In genomic region chr1:229730573-229730972, GRCh38 we compare ENCODE assay signal across 22 cellular contexts.
"Had no signal": no experiment of that assay in that cellular context is flagged by ENCODE, and none has a peak within 500 bp of the region (broad histone marks: within the 10 kb centered on the region; RNA-seq: fewer than 3 reads in every experiment).

No MANE protein-coding gene starts in this region.

- H3K9me3 Mint-ChIP-seq: activated B cell treated with CpG ODN at 0.5 μM for 24 hours; activated CD4-positive, alpha-beta memory T cell treated with anti-CD3 and anti-CD28 coated beads for 36 hours; activated CD4-positive, alpha-beta T cell treated with anti-CD3 and anti-CD28 coated beads, Interleukin-2, amount 10 ng/mL, durations not matched to agents 7 days and 5 days; central memory CD8-positive, alpha-beta T cell; T-helper 1 cell treated with Interleukin-12 subunit alpha and Interleukin-12 subunit beta and Interleukin-4 antibody, amounts not matched to agents 30 μg/mL and 1 μg/mL, for 36 hours had no signal

- H2AFZ ChIP-seq: PC-9 had no signal

- FAIRE-seq: astrocyte had no signal

- H3K4me3 ChIP-seq: PC-9 had no signal

- H3K4me2 ChIP-seq: PC-9 had no signal

- H3K27me3 Mint-ChIP-seq: activated B cell treated with CpG ODN at 0.5 μM for 24 hours had no signal

- H3K4me1 Mint-ChIP-seq: activated B cell treated with CpG ODN at 0.5 μM for 24 hours; activated CD4-positive, alpha-beta T cell treated with anti-CD3 and anti-CD28 coated beads, Interleukin-2, amount 10 ng/mL, durations not matched to agents 7 days and 5 days; activated naive CD8-positive, alpha-beta T cell treated with anti-CD3 and anti-CD28 coated beads, Interleukin-2, amount 50 U/mL, for 24 hours; central memory CD8-positive, alpha-beta T cell had no signal

- H3K27ac Mint-ChIP-seq: activated B cell treated with CpG ODN at 0.5 μM for 24 hours; activated CD4-positive, alpha-beta memory T cell treated with anti-CD3 and anti-CD28 coated beads for 36 hours; activated CD4-positive, alpha-beta T cell treated with anti-CD3 and anti-CD28 coated beads, Interleukin-2, amount 10 ng/mL, durations not matched to agents 7 days and 5 days; activated naive CD4-positive, alpha-beta T cell treated with anti-CD3 and anti-CD28 coated beads, Interleukin-2, amount 50 U/mL, for 72 hours; activated naive CD8-positive, alpha-beta T cell treated with anti-CD3 and anti-CD28 coated beads, Interleukin-2, amount 50 U/mL, for 24 hours; T-helper 1 cell treated with Interleukin-12 subunit alpha and Interleukin-12 subunit beta and Interleukin-4 antibody, amounts not matched to agents 30 μg/mL and 1 μg/mL, for 36 hours had no signal

- H3K36me3 Mint-ChIP-seq: activated CD4-positive, alpha-beta memory T cell treated with anti-CD3 and anti-CD28 coated beads for 36 hours; brain had no signal

- ATAC-seq: activated naive CD4-positive, alpha-beta T cell treated with anti-CD3 and anti-CD28 coated beads, Interleukin-2, amount 50 U/mL, for 72 hours; activated naive CD8-positive, alpha-beta T cell treated with anti-CD3 and anti-CD28 coated beads, Interleukin-2, amount 50 U/mL, for 24 hours; activated T-cell treated with anti-CD3 and anti-CD28 coated beads, Interleukin-2, amount 50 U/mL, for 4 hours had no signal

- H3K4me3 Mint-ChIP-seq: activated B cell treated with CpG ODN at 0.5 μM for 24 hours; activated CD4-positive, alpha-beta memory T cell treated with anti-CD3 and anti-CD28 coated beads for 36 hours; activated CD4-positive, alpha-beta T cell treated with anti-CD3 and anti-CD28 coated beads, Interleukin-2, amount 10 ng/mL, durations not matched to agents 7 days and 5 days; activated naive CD8-positive, alpha-beta T cell treated with anti-CD3 and anti-CD28 coated beads, Interleukin-2, amount 50 U/mL, for 24 hours; activated T-cell treated with anti-CD3 and anti-CD28 coated beads, Interleukin-2, amount 50 U/mL, for 4 hours; brain; central memory CD8-positive, alpha-beta T cell; T-helper 1 cell treated with Interleukin-12 subunit alpha and Interleukin-12 subunit beta and Interleukin-4 antibody, amounts not matched to agents 30 μg/mL and 1 μg/mL, for 36 hours had no signal

- DNase-seq: activated B cell treated with CpG ODN at 0.5 μM for 24 hours; activated CD4-positive, alpha-beta memory T cell treated with anti-CD3 and anti-CD28 coated beads for 36 hours; activated CD4-positive, alpha-beta T cell treated with anti-CD3 and anti-CD28 coated beads for 1 hour; activated CD4-positive, alpha-beta T cell treated with anti-CD3 and anti-CD28 coated beads, Interleukin-2, amount 10 ng/mL, durations not matched to agents 7 days and 5 days; activated CD8-positive, alpha-beta memory T cell treated with anti-CD3 and anti-CD28 coated beads for 24 hours; activated effector memory CD4-positive, alpha-beta T cell treated with anti-CD3 and anti-CD28 coated beads, Interleukin-2, amount 50 U/mL, for 16 hours; activated naive CD4-positive, alpha-beta T cell treated with Interleukin-2 at 50 U/mL for 16 hours; activated naive CD8-positive, alpha-beta T cell treated with anti-CD3 and anti-CD28 coated beads, Interleukin-2, amount 50 U/mL, for 24 hours; activated T-cell treated with anti-CD3 and anti-CD28 coated beads, Interleukin-2, amount 50 U/mL, for 4 hours; amygdala; Kasumi-1; NCI-H1092; NCI-H1930; NCI-H510A treated with DMSO at 0.1 percent for 48 hours; NCI-H69; PC-9; SHP77 treated with DMSO at 0.1 percent for 48 hours had no signal

- H3K27ac ChIP-seq: PC-9 had no signal
